ENCODE assay signal across 8 cellular contexts in genomic region chr2:106085441-106085911, GRCh38.
DNase-seq lines count a peak whose midpoint lies in the region; ATAC-seq, FAIRE-seq and TF ChIP-seq lines count a peak whose summit lies in the region.

No MANE protein-coding gene starts in this region.

- H3K14ac ChIP-seq in neuronal stem cell (ENCODE audit: low read length) = no peak overlapping the region

- H3K4me3 Mint-ChIP-seq in stimulated activated naive CD8-positive, alpha-beta T cell treated with anti-CD3 and anti-CD28 coated beads, Interleukin-15, Interleukin-2, amounts not matched to agents 100 ng/mL and 50 ng/mL, for 24 hours = peak overlapping the region; percentile 74

- H4K91ac ChIP-seq in neuronal stem cell (ENCODE audit: low read depth, low read length, poor library complexity) = no peak overlapping the region

- no peak overlapping the region for H3K27ac ChIP-seq in aorta (ENCODE audit: low read depth in 1 of 2, low read length in 2 of 2)
- H3K27ac ChIP-seq in neuronal stem cell (replicated peaks; ENCODE audit: low read length) = no peak overlapping the region

- no peak overlapping the region for H3K23ac ChIP-seq in neuronal stem cell (ENCODE audit: low read depth, low read length, poor library complexity)

- ATAC-seq in left ventricle myocardium superior = peak; percentile 75
- no peak for ATAC-seq in aorta (ENCODE audit: low FRiP score)
- no peak for ATAC-seq in GM19452 (IDR thresholded peaks at IDR 0.05; ENCODE audit: unreplicated experiment)

- no peak for TF ChIP-seq POLR2A in GM12891 (IDR thresholded peaks at IDR 0.05; ENCODE audit: low read depth, low read length)

- DNase-seq in GM12891 (ENCODE audit: insufficient read length, low spot score) = no peak
- DNase-seq in MV-4-11 (lab: John Stamatoyannopoulos, UW) = peak; percentile 55
- peak; percentile 55 for DNase-seq in activated naive CD4-positive, alpha-beta T cell treated with Interleukin-2 at 50 U/mL for 16 hours
- no peak for DNase-seq in left ventricle myocardium superior
- DNase-seq in aorta = no peak
- DNase-seq in neuronal stem cell (ENCODE audit: low spot score) = no peak

- FAIRE-seq in GM12891 (lab: Jason Lieb, UNC) = peak; percentile 40

- no peak overlapping the region for H3K4ac ChIP-seq in neuronal stem cell (ENCODE audit: low read length)

- H2BK12ac ChIP-seq in neuronal stem cell (ENCODE audit: low read length) = no peak overlapping the region

- peak overlapping the region; percentile 76 for H3K27ac Mint-ChIP-seq in stimulated activated naive CD8-positive, alpha-beta T cell treated with anti-CD3 and anti-CD28 coated beads, Interleukin-15, Interleukin-2, amounts not matched to agents 100 ng/mL and 50 ng/mL, for 24 hours

- H3K4me3 ChIP-seq in aorta (ENCODE audit: low read length in 2 of 2) (no peak overlapping the region), neuronal stem cell (ENCODE audit: low read length in 2 of 2) (no peak overlapping the region)

- H2BK15ac ChIP-seq in neuronal stem cell (ENCODE audit: low read length) = no peak overlapping the region

- intact Hi-C loops in left ventricle myocardium superior (cut with micrococcal nuclease) = loop anchor here (10.0 kb wide), 1 partner anchor 511 kb away; no protein-coding TSS in a partner anchor
- intact Hi-C loops in aorta (cut with DNase I) = loop anchor here (5.0 kb wide), 2 partner anchors 503 to 508 kb away; no protein-coding TSS in a partner anchor

- H3K9me3 ChIP-seq in aorta (ENCODE audit: control insufficient read depth, low read length) (no peaks in the 10 kb centered on the region), neuronal stem cell (replicated peaks in 1 of 2; ENCODE audit: control insufficient read depth in 2 of 2, insufficient read depth in 1 of 2, low read depth in 1 of 2, low read length in 2 of 2) (peaks cover 5 to 7% of the 10 kb centered on the region in 2 donors)

- H2AFZ ChIP-seq in neuronal stem cell (ENCODE audit: low read length) = no peak overlapping the region

- H3K9me3 Mint-ChIP-seq in stimulated activated naive CD8-positive, alpha-beta T cell treated with anti-CD3 and anti-CD28 coated beads, Interleukin-15, Interleukin-2, amounts not matched to agents 100 ng/mL and 50 ng/mL, for 24 hours = peaks cover 9% of the 10 kb centered on the region

- no peak overlapping the region for H2BK5ac ChIP-seq in neuronal stem cell (ENCODE audit: low read length)

- no peaks in the 10 kb centered on the region for H3K79me1 ChIP-seq in neuronal stem cell (ENCODE audit: low read depth, low read length)

- no peak overlapping the region for H3K9ac ChIP-seq in neuronal stem cell (ENCODE audit: low read depth, low read length, poor library complexity)

- no peak overlapping the region for H3K4me2 ChIP-seq in neuronal stem cell (ENCODE audit: insufficient read depth, low read length, poor library complexity, severe bottlenecking)

- peaks cover 9% of the 10 kb centered on the region for H3K36me3 Mint-ChIP-seq in stimulated activated naive CD8-positive, alpha-beta T cell treated with anti-CD3 and anti-CD28 coated beads, Interleukin-15, Interleukin-2, amounts not matched to agents 100 ng/mL and 50 ng/mL, for 24 hours (ENCODE audit: low read depth)

- H2BK120ac ChIP-seq in neuronal stem cell (ENCODE audit: low read depth, low read length) = no peak overlapping the region

- H3K4me1 ChIP-seq in aorta (ENCODE audit: control insufficient read depth in 1 of 2, insufficient read depth in 2 of 2, low read length in 2 of 2) = no peaks in the 10 kb centered on the region
- no peaks in the 10 kb centered on the region for H3K4me1 ChIP-seq in neuronal stem cell (ENCODE audit: control insufficient read depth in 2 of 2, insufficient read depth in 1 of 2, low read depth in 1 of 2, low read length in 2 of 2)

- no peaks in the 10 kb centered on the region for H3K27me3 ChIP-seq in aorta (ENCODE audit: control insufficient read depth in 1 of 2, insufficient read depth in 2 of 2, low read length in 1 of 2)
- no peaks in the 10 kb centered on the region for H3K27me3 ChIP-seq in neuronal stem cell (ENCODE audit: control insufficient read depth in 3 of 3, insufficient read depth in 3 of 3, low read depth in 1 of 3, low read length in 3 of 3)

- no peaks in the 10 kb centered on the region for H3K36me3 ChIP-seq in aorta (ENCODE audit: control insufficient read depth in 1 of 2, insufficient read depth in 2 of 2, low read length in 1 of 2)
- peaks cover 0 to 3% of the 10 kb centered on the region in 2 donors for H3K36me3 ChIP-seq in neuronal stem cell (replicated peaks in 1 of 2; ENCODE audit: control insufficient read depth in 2 of 2, insufficient read depth in 2 of 2, low read length in 2 of 2)

- 51 to 55% methylated on average over 8 of the region's 8 CpGs for WGBS in aorta, 2 donors
- no CpG with 5 or more reads among the region's 8 CpGs for WGBS in neuronal stem cell (ENCODE audit: extremely low coverage in 2 of 2, insufficient read length in 2 of 2, insufficient replicate concordance in 1 of 2), 2 donors

- no peak overlapping the region for H3K18ac ChIP-seq in neuronal stem cell (ENCODE audit: low read length)

- H4K8ac ChIP-seq in neuronal stem cell (ENCODE audit: low read depth, low read length) = no peak overlapping the region

- H2AK5ac ChIP-seq in neuronal stem cell (ENCODE audit: low read depth, low read length) = no peak overlapping the region

- peaks cover 49% of the 10 kb centered on the region for H3K4me1 Mint-ChIP-seq in stimulated activated naive CD8-positive, alpha-beta T cell treated with anti-CD3 and anti-CD28 coated beads, Interleukin-15, Interleukin-2, amounts not matched to agents 100 ng/mL and 50 ng/mL, for 24 hours (ENCODE audit: low read depth)

- no peaks in the 10 kb centered on the region for H3K27me3 Mint-ChIP-seq in stimulated activated naive CD8-positive, alpha-beta T cell treated with anti-CD3 and anti-CD28 coated beads, Interleukin-15, Interleukin-2, amounts not matched to agents 100 ng/mL and 50 ng/mL, for 24 hours

TF ChIP-seq in GM12891, 5 proteins besides CTCF, POLR2A, EP300 and RAD21:
- TF ChIP-seq PAX5 (IDR thresholded peaks at IDR 0.05; ENCODE audit: insufficient read depth, low read length, severe bottlenecking) = no peak
- TF ChIP-seq POU2F2 (IDR thresholded peaks at IDR 0.05; ENCODE audit: low read depth, low read length) = no peak
- TF ChIP-seq POLR2AphosphoS5 (IDR thresholded peaks at IDR 0.05; ENCODE audit: low read depth, low read length) = no peak
- no peak for TF ChIP-seq SPI1 (IDR thresholded peaks at IDR 0.05; ENCODE audit: low read depth, low read length)
- no peak for TF ChIP-seq TAF1 (IDR thresholded peaks at IDR 0.05; ENCODE audit: low read depth, low read length)

Comparison
In these comparisons a context has a peak if more than half of its experiments do, and no peak if none do; other contexts are left out.
1. DNase-seq: peak in MV-4-11 (single experiment) and activated naive CD4-positive, alpha-beta T cell treated with Interleukin-2 at 50 U/mL for 16 hours (single experiment); none in GM12891 (single experiment), left ventricle myocardium superior (single experiment), aorta (0 of 2) and neuronal stem cell (single experiment).